1 cellular context compared by ENCODE assay signal in genomic region chr1:155858805-155859233, GRCh38.
A peak's percentile ranks its signal among the peaks of the same experiment; 100 is the strongest.
TF ChIP-seq lines count a peak whose summit lies in the region.

No MANE protein-coding gene starts in this region.

TF ChIP-seq in GM12878, 131 proteins besides CTCF, POLR2A, EP300 and RAD21 (continued from another document):
- no peak for TF ChIP-seq ZNF687 (IDR thresholded peaks at IDR 0.05)
- no peak for TF ChIP-seq RUNX3 (IDR thresholded peaks at IDR 0.05; ENCODE audit: low read length)
- TF ChIP-seq PRDM15 (CRISPR knock-in tag; IDR thresholded peaks at IDR 0.05), result no peak
- 0 out of 2 replicates have a peak, but pooled peaks have one; percentile 9 for TF ChIP-seq PML (IDR thresholded peaks at IDR 0.05; ENCODE audit: low read length)
